7 cellular contexts compared by ENCODE assay signal in the genomic region with DNA sequence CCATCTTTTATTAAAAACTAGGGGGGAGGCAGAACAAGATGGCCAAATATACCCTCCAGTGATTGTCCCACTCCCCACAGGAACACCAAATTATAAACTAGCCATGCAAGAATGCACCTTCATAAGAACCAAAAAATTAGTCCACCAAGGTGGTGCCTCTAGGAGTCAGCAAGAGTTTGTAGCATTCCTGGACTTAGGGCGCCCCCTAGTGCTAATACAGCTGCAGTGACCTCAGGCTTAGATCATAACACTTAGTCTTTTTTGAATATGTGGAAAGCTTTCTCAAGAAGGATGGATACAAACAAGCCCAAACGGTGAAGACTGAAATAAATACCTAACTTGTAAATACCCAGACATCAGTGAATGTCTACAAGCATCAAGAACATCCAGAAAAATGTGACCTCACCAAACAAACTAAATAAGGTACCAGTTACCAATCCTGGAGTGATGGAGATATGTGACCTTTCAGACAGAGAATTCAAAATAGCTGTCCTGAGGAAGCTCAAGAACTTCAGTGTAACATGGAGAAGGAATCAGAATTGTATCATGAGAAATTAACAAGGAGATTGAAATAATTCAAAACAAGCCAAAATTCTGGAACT. TPM values are rescaled to one million over a fixed set of nuclear protein-coding genes. Genes with fewer than 3 reads are reported as not detected.
DNase-seq lines count a peak whose midpoint lies in the region; ATAC-seq and TF ChIP-seq lines count a peak whose summit lies in the region.

No MANE protein-coding gene starts in this region.

- no peaks in the 10 kb centered on the region for H3K36me3 ChIP-seq in hepatocyte (replicated peaks; ENCODE audit: insufficient read depth, low read depth)

- no peaks in the 10 kb centered on the region for H4K20me1 ChIP-seq in hepatocyte (ENCODE audit: insufficient read depth, poor library complexity, severe bottlenecking)

- no peaks in the 10 kb centered on the region for H3K27me3 ChIP-seq in hepatocyte

- in situ Hi-C loops in astrocyte of the cerebellum (cut with HindIII; ENCODE audit: low sequenced_read_pairs): no loop called here

- no peak overlapping the region for H2AFZ ChIP-seq in hepatocyte

- no peaks in the 10 kb centered on the region for H3K9me2 ChIP-seq in hepatocyte (replicated peaks; ENCODE audit: insufficient read depth)

- H3K79me2 ChIP-seq in hepatocyte: no peaks in the 10 kb centered on the region

- H3K4me3 ChIP-seq in astrocyte of the cerebellum (ENCODE audit: low read depth, low read length) (no peak overlapping the region), hepatocyte (no peak overlapping the region)

- DNase-seq in NCI-H1930 (lab: John Stamatoyannopoulos, UW): peak; percentile 0 to 19
- DNase-seq in T-helper 9 cell: peak; percentile 80
- DNase-seq in astrocyte of the cerebellum (ENCODE audit: low read depth): peak; percentile 62
- peak; percentile 85 for DNase-seq in hepatocyte (ENCODE audit: low spot score)
- peak; percentile 45 for DNase-seq in smooth muscle cell of the brain vasculature (ENCODE audit: low read depth, low spot score)

- no peaks in the 10 kb centered on the region for H3K9me3 ChIP-seq in hepatocyte (ENCODE audit: low read depth)

- no peaks in the 10 kb centered on the region for H3K4me1 ChIP-seq in hepatocyte (ENCODE audit: insufficient read depth)

- peak; percentile 98 for ATAC-seq in GM18511 (IDR thresholded peaks at IDR 0.05; ENCODE audit: unreplicated experiment)
- peak; percentile 98 for ATAC-seq in HG02938 (IDR thresholded peaks at IDR 0.05; ENCODE audit: unreplicated experiment)

- H3K4me2 ChIP-seq in hepatocyte: no peak overlapping the region

- no peak overlapping the region for H3K27ac ChIP-seq in hepatocyte

- TF ChIP-seq CTCF in astrocyte of the cerebellum (IDR thresholded peaks at IDR 0.05; ENCODE audit: low read depth, low read length, missing control alignments): peak; percentile 94
- TF ChIP-seq CTCF in hepatocyte (IDR thresholded peaks at IDR 0.05; ENCODE audit: poor library complexity): peak; percentile 88

- WGBS in hepatocyte (ENCODE audit: low lambda C conversion rate, missing lambda C conversion rate): 0% methylated on average over 2 of the region's 2 CpGs

RNA-seq across cellular contexts. Expression of a gene that starts 19.3 kb away (rescaled TPM):
- total RNA-seq in hepatocyte: 75.0 and 78.0 TPM in 2 replicates
- 31.3 and 31.4 TPM in 2 replicates for polyA plus RNA-seq in hepatocyte

RNA-seq across cellular contexts. Expression of a gene that starts 19.4 kb away (rescaled TPM):
- total RNA-seq in hepatocyte: 4.7 and 7.4 TPM in 2 replicates
- 1.5 and 5.5 TPM in 2 replicates for polyA plus RNA-seq in hepatocyte

Comparison
In these comparisons a context has a peak if more than half of its experiments do, and no peak if none do; other contexts are left out.
1. DNase-seq: peak in every context shown above with its lines; median percentile 85 in hepatocyte; 80 in T-helper 9 cell; 62 in astrocyte of the cerebellum; 45 in smooth muscle cell of the brain vasculature; 10 in NCI-H1930.